8 cellular contexts compared by ENCODE assay signal in genomic region chr1:33257759-33258712, GRCh38. TPM values are rescaled to one million over a fixed set of nuclear protein-coding genes. Genes with fewer than 3 reads are reported as not detected.
DNase-seq lines count a peak whose midpoint lies in the region; ATAC-seq and TF ChIP-seq lines count a peak whose summit lies in the region.

No MANE protein-coding gene starts in this region.

- DNase-seq in A673 (ENCODE audit: low spot score) (no peak), IMR-90 (peak; percentile 20), colonic mucosa (peak; percentile 68), RKO (ENCODE audit: low spot score) (no peak), GM20000 (ENCODE audit: low spot score) (no peak)

- H2BK120ac ChIP-seq in IMR-90 (ENCODE audit: low read depth, low read length), result peak overlapping the region; percentile 71

- peaks cover 19% of the 10 kb centered on the region for H4K20me1 ChIP-seq in IMR-90 (ENCODE audit: insufficient read depth, low read length)

- in situ Hi-C loops in IMR-90 (cut with MboI; ENCODE audit: low sequenced_read_pairs), result no loop called here

- H2BK5ac ChIP-seq in IMR-90 (ENCODE audit: low read depth, low read length, poor library complexity, severe bottlenecking), result peak overlapping the region; percentile 78

- H3K4me3 ChIP-seq in A673 (ENCODE audit: low read depth, low read length, poor library complexity, severe bottlenecking) (peak overlapping the region; percentile 86), IMR-90 (ENCODE audit: insufficient read depth, low read depth, low read length) (peak overlapping the region; percentile 59), colonic mucosa (peak overlapping the region; percentile 67), muscle layer of colon (ENCODE audit: low read depth in 1 of 2, low read length in 2 of 2) (peak overlapping the region; percentile 51 to 83)

- dilution Hi-C loops in IMR-90 (cut with HindIII; ENCODE audit: low sequenced_read_pairs, unreplicated experiment), result no loop called here

- H3K4me1 ChIP-seq in A673 (ENCODE audit: insufficient read depth, low read length, poor library complexity, severe bottlenecking) (peaks cover 15% of the 10 kb centered on the region), IMR-90 (ENCODE audit: control insufficient read depth, insufficient read depth, low read length) (peaks cover 15% of the 10 kb centered on the region), colonic mucosa (peaks cover 13% of the 10 kb centered on the region), muscle layer of colon (ENCODE audit: insufficient read depth, low read length) (peaks cover 39% of the 10 kb centered on the region)

- peak overlapping the region; percentile 57 for H3K23ac ChIP-seq in IMR-90 (ENCODE audit: low read depth, low read length)

- no TSS peak for BruUV-seq in A673 (replicated peaks; lab: Mats Ljungman, UMichigan)
- no TSS peak for BruUV-seq in IMR-90 (replicated peaks; lab: Mats Ljungman, UMichigan)

- TF ChIP-seq RAD21 in IMR-90 (IDR thresholded peaks at IDR 0.05; ENCODE audit: low read length), result no peak

- POLR2A ChIA-PET in A673 (lab: Charles Lee; ENCODE audit: low non-redundant PET), result no interaction called here
- POLR2A ChIA-PET in IMR-90 (lab: Charles Lee; ENCODE audit: unreplicated experiment), result interaction anchor here (0.6 kb wide), 2 partner anchors 48 to 1720 kb away, joined by 4 to 7 read pairs; no protein-coding TSS in a partner anchor

- peaks cover 41% of the 10 kb centered on the region for H3K9me1 ChIP-seq in IMR-90 (ENCODE audit: insufficient read depth, low read length)

- no peaks in the 10 kb centered on the region for H3K27me3 ChIP-seq in A673 (replicated peaks; ENCODE audit: insufficient read depth, low read depth, low read length, poor library complexity)
- no peaks in the 10 kb centered on the region for H3K27me3 ChIP-seq in IMR-90 (ENCODE audit: control insufficient read depth, insufficient read depth, low read length)
- H3K27me3 ChIP-seq in colonic mucosa, result no peaks in the 10 kb centered on the region
- no peaks in the 10 kb centered on the region for H3K27me3 ChIP-seq in muscle layer of colon (ENCODE audit: control insufficient read depth in 1 of 2, insufficient read depth in 2 of 2, low read length in 2 of 2)

- H2AK9ac ChIP-seq in IMR-90 (replicated peaks; ENCODE audit: low read depth, low read length, poor library complexity), result peak overlapping the region; percentile 93

- peaks cover 5% of the 10 kb centered on the region for H3K36me3 ChIP-seq in A673 (ENCODE audit: insufficient read depth, low read length, poor library complexity, severe bottlenecking)
- peaks cover 5% of the 10 kb centered on the region for H3K36me3 ChIP-seq in IMR-90 (ENCODE audit: control insufficient read depth, insufficient read depth, low read length)
- H3K36me3 ChIP-seq in colonic mucosa, result no peaks in the 10 kb centered on the region
- H3K36me3 ChIP-seq in muscle layer of colon (ENCODE audit: insufficient read depth, low read length), result peaks cover 5% of the 10 kb centered on the region

- intact Hi-C loops in A673 (cut with micrococcal nuclease; ENCODE audit: unreplicated experiment), result no loop called here
- intact Hi-C loops in IMR-90 (cut with micrococcal nuclease), result loop anchor here (1.0 to 5.0 kb wide), 2 partner anchors 77 to 161 kb away; no protein-coding TSS in a partner anchor
- intact Hi-C loops in colonic mucosa (cut with DNase I), result no loop called here

- H3K9ac ChIP-seq in IMR-90 (ENCODE audit: low read depth, low read length), result peak overlapping the region; percentile 94
- H3K9ac ChIP-seq in colonic mucosa (ENCODE audit: low read depth in 2 of 2, low read length in 2 of 2), result peak overlapping the region; percentile 46 to 64
- H3K9ac ChIP-seq in muscle layer of colon (ENCODE audit: low read length), result peak overlapping the region; percentile 89

- H3K9me3 ChIP-seq in A673 (ENCODE audit: low read depth, low read length, poor library complexity, severe bottlenecking) (no peaks in the 10 kb centered on the region), IMR-90 (ENCODE audit: control insufficient read depth, insufficient read depth, low read length) (no peaks in the 10 kb centered on the region), colonic mucosa (no peaks in the 10 kb centered on the region), muscle layer of colon (ENCODE audit: low read length) (no peaks in the 10 kb centered on the region)

- H4K8ac ChIP-seq in IMR-90 (ENCODE audit: low read depth in 2 of 2, low read length in 2 of 2), result peak overlapping the region; percentile 70 to 89

- peak overlapping the region; percentile 96 for H4K91ac ChIP-seq in IMR-90 (ENCODE audit: insufficient read depth, low read depth, low read length)

- peak overlapping the region; percentile 60; the same call in 1 of the 3 replicates for H2BK15ac ChIP-seq in IMR-90 (ENCODE audit: low read depth, low read length)

- H2BK20ac ChIP-seq in IMR-90 (ENCODE audit: low read depth, low read length), result no peak overlapping the region; the same call in 1 of the 2 replicates

- H3K27ac ChIP-seq in A673 (ENCODE audit: low read depth, low read length, poor library complexity, severe bottlenecking), result peak overlapping the region; percentile 94
- peak overlapping the region; percentile 86 for H3K27ac ChIP-seq in IMR-90 (ENCODE audit: insufficient read depth, low read length)
- H3K27ac ChIP-seq in colonic mucosa, result no peak overlapping the region
- peak overlapping the region; percentile 80 for H3K27ac ChIP-seq in muscle layer of colon (ENCODE audit: low read depth, low read length)

- H2AFZ ChIP-seq in IMR-90 (replicated peaks; ENCODE audit: low read length, poor library complexity), result peak overlapping the region; percentile 77

- TF ChIP-seq POLR2A in IMR-90 (IDR thresholded peaks at IDR 0.05; ENCODE audit: low read depth, low read length), result no peak

- peak overlapping the region; percentile 62; the same call in 1 of the 2 replicates for H3K18ac ChIP-seq in IMR-90 (ENCODE audit: low read depth, low read length)

- H2AK5ac ChIP-seq in IMR-90 (ENCODE audit: low read depth, low read length), result peak overlapping the region; percentile 95

- H3K79me1 ChIP-seq in IMR-90 (ENCODE audit: low read depth in 1 of 2, low read length in 2 of 2), result peaks cover 37 to 53% of the 10 kb centered on the region in 2 experiments

- peak overlapping the region; percentile 91 for H3K4ac ChIP-seq in IMR-90 (ENCODE audit: low read depth, low read length)

- peak overlapping the region; percentile 84 for H3K14ac ChIP-seq in IMR-90 (replicated peaks; ENCODE audit: low read depth, low read length)

- H3K56ac ChIP-seq in IMR-90 (ENCODE audit: extremely low read depth, insufficient read depth, low read length), result peak overlapping the region; percentile 90

- H4K5ac ChIP-seq in IMR-90 (ENCODE audit: low read depth, low read length), result peak overlapping the region; percentile 59

- CTCF ChIA-PET in A673 (lab: Charles Lee) (interaction anchor here (0.6 kb wide), 1 partner anchor 24 kb away, joined by 4 read pairs; no protein-coding TSS in a partner anchor), IMR-90 (lab: Yijun Ruan, JAX) (interaction anchor here (0.6 kb wide), 1 partner anchor 204 kb away, joined by 4 read pairs; no protein-coding TSS in a partner anchor)

- peak overlapping the region; percentile 70 for H3K4me2 ChIP-seq in IMR-90 (ENCODE audit: low read depth, low read length)

- TF ChIP-seq CTCF in A673 (conservative IDR thresholded peaks at IDR 0.05; ENCODE audit: low read depth, low read length), result no peak
- no peak for TF ChIP-seq CTCF in IMR-90 (conservative IDR thresholded peaks at IDR 0.05; ENCODE audit: low read depth, low read length)
- TF ChIP-seq CTCF in colonic mucosa (IDR thresholded peaks at IDR 0.05), result no peak
- TF ChIP-seq CTCF in GM20000 (IDR thresholded peaks at IDR 0.05; ENCODE audit: extremely low read depth, missing control alignments), result no peak

- 100% methylated on average over 1 of the region's 19 CpGs; no CpG with 5 or more reads in 1 of the 2 experiments for whole genome bisulfite sequencing in IMR-90 (ENCODE audit: extremely low coverage in 2 of 2, insufficient read length in 1 of 2), 2 experiments

- ATAC-seq in IMR-90 (ENCODE audit: low read depth) (peak; percentile 1; the same call in 1 of the 2 replicates), GM19023 (IDR thresholded peaks at IDR 0.05; ENCODE audit: unreplicated experiment) (no peak), HG03135 (IDR thresholded peaks at IDR 0.05; ENCODE audit: unreplicated experiment) (no peak)

TF ChIP-seq in IMR-90, 13 proteins besides CTCF, POLR2A, EP300 and RAD21 (continues in another document):
- TF ChIP-seq CHD1 (IDR thresholded peaks at IDR 0.05; ENCODE audit: low read depth, low read length), result no peak
- TF ChIP-seq BHLHE40 (IDR thresholded peaks at IDR 0.05; ENCODE audit: low read depth, low read length), result no peak
- TF ChIP-seq, protein P1, sequence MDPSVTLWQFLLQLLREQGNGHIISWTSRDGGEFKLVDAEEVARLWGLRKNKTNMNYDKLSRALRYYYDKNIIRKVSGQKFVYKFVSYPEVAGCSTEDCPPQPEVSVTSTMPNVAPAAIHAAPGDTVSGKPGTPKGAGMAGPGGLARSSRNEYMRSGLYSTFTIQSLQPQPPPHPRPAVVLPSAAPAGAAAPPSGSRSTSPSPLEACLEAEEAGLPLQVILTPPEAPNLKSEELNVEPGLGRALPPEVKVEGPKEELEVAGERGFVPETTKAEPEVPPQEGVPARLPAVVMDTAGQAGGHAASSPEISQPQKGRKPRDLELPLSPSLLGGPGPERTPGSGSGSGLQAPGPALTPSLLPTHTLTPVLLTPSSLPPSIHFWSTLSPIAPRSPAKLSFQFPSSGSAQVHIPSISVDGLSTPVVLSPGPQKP (IDR thresholded peaks at IDR 0.05; ENCODE audit: borderline replicate concordance, low read depth, low read length), result no peak
- no peak for TF ChIP-seq MAFK (IDR thresholded peaks at IDR 0.05; ENCODE audit: low read depth, low read length)
- no peak for TF ChIP-seq RCOR1 (IDR thresholded peaks at IDR 0.05; ENCODE audit: insufficient replicate concordance, low read length)
- TF ChIP-seq RFX5 (IDR thresholded peaks at IDR 0.05; ENCODE audit: low read depth, low read length), result no peak
- no peak for TF ChIP-seq MXI1 (IDR thresholded peaks at IDR 0.05; ENCODE audit: borderline replicate concordance, low read depth, low read length)
- TF ChIP-seq FOS (IDR thresholded peaks at IDR 0.05; ENCODE audit: low read depth, low read length), result no peak
- no peak for TF ChIP-seq CEBPB (IDR thresholded peaks at IDR 0.05; ENCODE audit: low read depth, low read length)
- TF ChIP-seq, protein P2, sequence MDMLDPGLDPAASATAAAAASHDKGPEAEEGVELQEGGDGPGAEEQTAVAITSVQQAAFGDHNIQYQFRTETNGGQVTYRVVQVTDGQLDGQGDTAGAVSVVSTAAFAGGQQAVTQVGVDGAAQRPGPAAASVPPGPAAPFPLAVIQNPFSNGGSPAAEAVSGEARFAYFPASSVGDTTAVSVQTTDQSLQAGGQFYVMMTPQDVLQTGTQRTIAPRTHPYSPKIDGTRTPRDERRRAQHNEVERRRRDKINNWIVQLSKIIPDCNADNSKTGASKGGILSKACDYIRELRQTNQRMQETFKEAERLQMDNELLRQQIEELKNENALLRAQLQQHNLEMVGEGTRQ (IDR thresholded peaks at IDR 0.05; ENCODE audit: low read depth, low read length), result no peak

RNA-seq across cellular contexts. Expression of gene ZNF362, which starts 1.7 kb away (rescaled TPM):
- total RNA-seq in A673 (2021) (40.1 and 55.7 TPM in 2 replicates), IMR-90 (2012; rRNA removed) (5.3 and 5.7 TPM in 2 replicates), colonic mucosa (1 to 10 TPM; 8.9 to 9.8 TPM)
- 12.9 and 14.2 TPM in 2 replicates for polyA plus RNA-seq in IMR-90 (2012; rRNA removed)
- 14.6 and 19.8 TPM in 2 replicates for polyA plus RNA-seq in IMR-90 (2012; cell fraction: cytosol; rRNA removed)
- 21.2 and 50.4 TPM in 2 replicates for polyA plus RNA-seq in IMR-90 (2012; cell fraction: nucleus; rRNA removed; ENCODE audit: low replicate concordance)

Comparison
In these comparisons a context has a peak if more than half of its experiments do, and no peak if none do; other contexts are left out.
1. DNase-seq: peak in IMR-90 (single experiment) and colonic mucosa (single experiment); none in A673 (single experiment), RKO (single experiment) and GM20000 (single experiment).
2. Peak in every context shown above with its lines, with median percentiles within 50 percentile points of each other: H3K4me3 ChIP-seq and H3K9ac ChIP-seq.